ENCODE assay signal across 15 cellular contexts in genomic region chr15:58355965-58356358, GRCh38.
"Had no signal": no experiment of that assay in that cellular context is flagged by ENCODE, and none has a peak within 500 bp of the region (broad histone marks: within the 10 kb centered on the region; RNA-seq: fewer than 3 reads in every experiment).

No MANE protein-coding gene starts in this region.

- H3K9me3 ChIP-seq: heart left ventricle had no signal

- H3K27me3 ChIP-seq: heart left ventricle had no signal

- H3K9me3 Mint-ChIP-seq: activated naive CD8-positive, alpha-beta T cell treated with anti-CD3 and anti-CD28 coated beads, Interleukin-2, amount 10 ng/mL, durations not matched to agents 7 days and 5 days; immature natural killer cell; nephron; stimulated activated effector memory CD8-positive, alpha-beta T cell treated with anti-CD3 and anti-CD28 coated beads, Interleukin-12 subunit alpha, Interleukin-12 subunit beta, amount 100 ng/mL, for 72 hours had no signal

- ATAC-seq: stimulated activated effector memory CD8-positive, alpha-beta T cell treated with anti-CD3 and anti-CD28 coated beads, Interleukin-12 subunit alpha, Interleukin-12 subunit beta, amount 100 ng/mL, for 72 hours had no signal

- H3K4me3 ChIP-seq: heart left ventricle had no signal

- DNase-seq: activated CD4-positive, alpha-beta T cell treated with anti-CD3 and anti-CD28 coated beads for 1 hour; activated CD8-positive, alpha-beta memory T cell treated with anti-CD3 and anti-CD28 coated beads for 24 hours; activated naive CD8-positive, alpha-beta T cell treated with anti-CD3 and anti-CD28 coated beads, Interleukin-2, amount 10 ng/mL, durations not matched to agents 7 days and 5 days; aorta; cortex of kidney; effector CD8-positive, alpha-beta T cell; foreskin melanocyte; heart left ventricle; immature natural killer cell; occipital lobe; substantia nigra; trophoblast cell had no signal

- H3K36me3 Mint-ChIP-seq: activated naive CD8-positive, alpha-beta T cell treated with anti-CD3 and anti-CD28 coated beads, Interleukin-2, amount 10 ng/mL, durations not matched to agents 7 days and 5 days; immature natural killer cell; stimulated activated effector memory CD8-positive, alpha-beta T cell treated with anti-CD3 and anti-CD28 coated beads, Interleukin-12 subunit alpha, Interleukin-12 subunit beta, amount 100 ng/mL, for 72 hours had no signal

- H3K27ac Mint-ChIP-seq: immature natural killer cell, nephron had no signal

- H3K27ac ChIP-seq: heart left ventricle, VCaP had no signal

- H3K4me3 Mint-ChIP-seq: activated naive CD8-positive, alpha-beta T cell treated with anti-CD3 and anti-CD28 coated beads, Interleukin-2, amount 10 ng/mL, durations not matched to agents 7 days and 5 days; immature natural killer cell; nephron; stimulated activated effector memory CD8-positive, alpha-beta T cell treated with anti-CD3 and anti-CD28 coated beads, Interleukin-12 subunit alpha, Interleukin-12 subunit beta, amount 100 ng/mL, for 72 hours had no signal

- H3K36me3 ChIP-seq: heart left ventricle had no signal
